24 cellular contexts compared by ENCODE assay signal in the genomic region with DNA sequence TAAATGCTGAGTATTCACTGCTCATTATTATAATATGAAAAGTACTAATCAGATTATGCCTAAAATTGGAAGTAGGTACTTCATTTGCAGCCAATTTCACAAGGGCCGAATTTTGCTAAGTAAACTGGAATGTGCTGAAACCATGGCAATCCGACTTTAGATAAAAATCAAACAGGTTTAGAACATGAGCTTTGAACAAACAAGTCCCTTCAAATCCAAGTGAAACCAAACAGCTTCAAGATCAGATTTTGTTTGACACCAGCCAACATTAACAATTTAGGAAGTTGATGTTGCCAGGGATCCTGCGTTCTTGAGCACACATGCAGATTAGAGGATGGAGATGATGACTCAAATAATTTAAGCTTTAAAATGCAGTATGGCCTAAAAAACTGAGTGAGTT.
"Had no signal": no experiment of that assay in that cellular context is flagged by ENCODE, and none has a peak within 500 bp of the region (broad histone marks: within the 10 kb centered on the region; RNA-seq: fewer than 3 reads in every experiment).

No MANE protein-coding gene starts in this region.

- H3K27ac ChIP-seq: SK-N-MC had no signal

- DNase-seq: activated CD4-positive, alpha-beta T cell treated with anti-CD3 and anti-CD28 coated beads for 4 hours; activated CD8-positive, alpha-beta memory T cell treated with anti-CD3 and anti-CD28 coated beads, Interleukin-2, amount 50 U/mL, for 4 hours; activated CD8-positive, alpha-beta T cell treated with anti-CD3 and anti-CD28 coated beads for 36 hours; activated gamma-delta T cell treated with Interleukin-2 at 50 U/mL for 16 hours; activated naive CD4-positive, alpha-beta T cell treated with anti-CD3 and anti-CD28 coated beads, Interleukin-2, amount 10 ng/mL, durations not matched to agents 7 days and 5 days; activated naive CD8-positive, alpha-beta T cell treated with anti-CD3 and anti-CD28 coated beads for 36 hours; activated T-cell treated with anti-CD3 and anti-CD28 coated beads, Interleukin-2, amount 50 U/mL, for 72 hours; KG1; NCI-H1105; NCI-H1436; NCI-H187 treated with DMSO at 0.1 percent for 48 hours; NCI-H2081 treated with DMSO at 0.1 percent for 48 hours; NCI-H226; NCI-H510A treated with DMSO at 0.1 percent for 48 hours; NK-92 treated with Interleukin-12 subunit alpha and Interleukin-12 subunit beta, amount 100 ng/mL, for 24 hours; OCI-M1; RPMI8226; T-cell; T-helper 2 cell; T1000 had no signal

- H3K4me3 ChIP-seq: SK-N-MC had no signal

- ATAC-seq: activated CD4-positive, CD25-positive, alpha-beta regulatory T cell treated with anti-CD3 and anti-CD28 coated beads, Interleukin-2, amount 50 U/mL, for 24 hours; activated CD8-positive, alpha-beta T cell treated with anti-CD3 and anti-CD28 coated beads for 36 hours; activated T-cell treated with anti-CD3 and anti-CD28 coated beads, Interleukin-2, amount 50 U/mL, for 72 hours; Panc1; Right ventricle myocardium inferior; T-cell had no signal
